In the genomic region with DNA sequence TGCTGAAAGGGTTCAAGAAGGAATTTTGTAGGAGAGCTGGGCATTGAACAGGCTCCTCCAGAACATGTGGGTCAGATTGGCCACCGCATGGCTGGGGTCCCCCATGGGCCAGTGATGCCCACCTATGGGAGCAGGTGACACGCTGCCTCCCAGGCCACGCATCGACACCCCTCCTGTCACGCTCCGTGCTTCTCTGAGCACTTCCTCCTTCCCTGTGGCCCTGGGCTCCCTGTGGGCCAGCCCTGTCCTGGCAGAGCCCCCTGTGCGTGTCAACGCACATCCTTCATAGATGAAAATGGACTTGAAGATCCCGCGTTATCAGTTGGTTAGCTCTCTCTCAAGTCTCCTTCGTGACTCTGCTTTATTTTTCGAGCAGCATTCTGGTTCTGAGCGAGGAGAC, we compare ENCODE assay signal across 19 cellular contexts.
DNase-seq lines count a peak whose midpoint lies in the region; ATAC-seq and TF ChIP-seq lines count a peak whose summit lies in the region.
"Had no signal": no experiment of that assay in that cellular context is flagged by ENCODE, and none has a peak within 500 bp of the region (broad histone marks: within the 10 kb centered on the region; RNA-seq: fewer than 3 reads in every experiment).

No MANE protein-coding gene starts in this region.

- H3K36me3 ChIP-seq in A673 (ENCODE audit: insufficient read depth, low read length, poor library complexity, severe bottlenecking) (no peaks in the 10 kb centered on the region), Karpas-422 (ENCODE audit: insufficient read depth, low read length) (no peaks in the 10 kb centered on the region)
- no peaks in the 10 kb centered on the region for H3K36me3 ChIP-seq in CD4-positive, alpha-beta memory T cell (ENCODE audit: insufficient read depth, low read length)
- H3K36me3 ChIP-seq: thoracic aorta had no signal

- peaks cover 83% of the 10 kb centered on the region for H3K4me1 Mint-ChIP-seq in T-helper 1 cell treated with Interleukin-12 subunit alpha and Interleukin-12 subunit beta and Interleukin-4 antibody, amounts not matched to agents 30 μg/mL and 1 μg/mL, for 36 hours (ENCODE audit: low read depth)
- H3K4me1 Mint-ChIP-seq in memory B cell: peaks cover 30% of the 10 kb centered on the region
- H3K4me1 Mint-ChIP-seq in CD4-positive, alpha-beta memory T cell: peaks cover 44 to 85% (median 61%) of the 10 kb centered on the region in 4 donors

- POLR2A ChIA-PET in A673 (lab: Charles Lee; ENCODE audit: low non-redundant PET): no interaction called here
- POLR2A ChIA-PET in CD4-positive, alpha-beta memory T cell (lab: Charles Lee; ENCODE audit: partially characterized antibody): interaction anchor here (1.9 kb wide), 1 partner anchor 86 kb away, joined by 4 read pairs; no protein-coding TSS in a partner anchor

- BruUV-seq in A673 (replicated peaks; lab: Mats Ljungman, UMichigan): no TSS peak

- no peak overlapping the region for H3K9ac ChIP-seq in Karpas-422 (ENCODE audit: low read length)

- H2AFZ ChIP-seq in Karpas-422 (ENCODE audit: low read length): no peak overlapping the region

- H3K9me3 Mint-ChIP-seq in T-helper 1 cell treated with Interleukin-12 subunit alpha and Interleukin-12 subunit beta and Interleukin-4 antibody, amounts not matched to agents 30 μg/mL and 1 μg/mL, for 36 hours: peaks cover 33% of the 10 kb centered on the region
- H3K9me3 Mint-ChIP-seq in memory B cell: peaks cover 7% of the 10 kb centered on the region
- H3K9me3 Mint-ChIP-seq in CD4-positive, alpha-beta memory T cell: peaks cover 0 to 6% (median 2%) of the 10 kb centered on the region in 8 donors

- H3K9me2 ChIP-seq in Karpas-422 (replicated peaks; ENCODE audit: insufficient read depth, low read length): no peaks in the 10 kb centered on the region

- H3K4me2 ChIP-seq in Karpas-422 (ENCODE audit: low read depth, low read length, poor library complexity, severe bottlenecking): no peak overlapping the region

- H4K20me1 ChIP-seq in Karpas-422 (ENCODE audit: insufficient read depth, low read depth, low read length): no peaks in the 10 kb centered on the region

- no peaks in the 10 kb centered on the region for H3K9me3 ChIP-seq in A673 (ENCODE audit: low read depth, low read length, poor library complexity, severe bottlenecking)
- H3K9me3 ChIP-seq in Karpas-422 (ENCODE audit: low read length): no peaks in the 10 kb centered on the region
- H3K9me3 ChIP-seq in CD4-positive, alpha-beta memory T cell (ENCODE audit: control insufficient read depth in 1 of 2, low read length in 2 of 2): no peaks in the 10 kb centered on the region
- H3K9me3 ChIP-seq: body of pancreas, thoracic aorta had no signal

- TF ChIP-seq CTCF in A673 (conservative IDR thresholded peaks at IDR 0.05; ENCODE audit: low read depth, low read length): no peak
- TF ChIP-seq CTCF in coronary artery (IDR thresholded peaks at IDR 0.05): no peak

- H3K27me3 ChIP-seq in A673 (replicated peaks; ENCODE audit: insufficient read depth, low read depth, low read length, poor library complexity) (no peaks in the 10 kb centered on the region), Karpas-422 (ENCODE audit: low read length) (no peaks in the 10 kb centered on the region)
- H3K27me3 ChIP-seq in CD4-positive, alpha-beta memory T cell (ENCODE audit: insufficient read depth, low read length): no peaks in the 10 kb centered on the region
- H3K27me3 ChIP-seq: body of pancreas had no signal

- no peaks in the 10 kb centered on the region for H3K27me3 Mint-ChIP-seq in T-helper 1 cell treated with Interleukin-12 subunit alpha and Interleukin-12 subunit beta and Interleukin-4 antibody, amounts not matched to agents 30 μg/mL and 1 μg/mL, for 36 hours (ENCODE audit: low read depth)
- no peaks in the 10 kb centered on the region for H3K27me3 Mint-ChIP-seq in memory B cell
- no peaks in the 10 kb centered on the region for H3K27me3 Mint-ChIP-seq in CD4-positive, alpha-beta memory T cell

- H3K4me3 Mint-ChIP-seq in T-helper 1 cell treated with Interleukin-12 subunit alpha and Interleukin-12 subunit beta and Interleukin-4 antibody, amounts not matched to agents 30 μg/mL and 1 μg/mL, for 36 hours: no peak overlapping the region
- H3K4me3 Mint-ChIP-seq in memory B cell: no peak overlapping the region
- H3K4me3 Mint-ChIP-seq in CD4-positive, alpha-beta memory T cell: peak overlapping the region in 1 of 8 donors; percentile 25

- ATAC-seq in memory B cell (ENCODE audit: low read depth) (no peak), esophagus mucosa (no peak)
- ATAC-seq: body of pancreas had no signal

- peaks cover 6% of the 10 kb centered on the region for H3K4me1 ChIP-seq in A673 (ENCODE audit: insufficient read depth, low read length, poor library complexity, severe bottlenecking)
- H3K4me1 ChIP-seq in Karpas-422 (ENCODE audit: low read length): peaks cover 13% of the 10 kb centered on the region
- H3K4me1 ChIP-seq in CD4-positive, alpha-beta memory T cell (ENCODE audit: insufficient read depth, low read length): peaks cover 70% of the 10 kb centered on the region

- DNase-seq in T-helper 1 cell (no peak), A673 (ENCODE audit: low spot score) (no peak), Karpas-422 (no peak), memory B cell (ENCODE audit: low spot score in 2 of 2) (no peak), coronary artery (ENCODE audit: low spot score) (no peak)
- no peak for DNase-seq in CD4-positive, alpha-beta memory T cell
- DNase-seq: 8988T; body of pancreas; H7; hippocampal formation; kidney glomerular epithelial cell; mesendoderm; NCI-H2081; stimulated activated CD4-positive, alpha-beta T cell treated with anti-CD3 and anti-CD28 coated beads, Interleukin-4, amount 100 ng/mL, for 4 hours; WERI-Rb-1 had no signal

- no peak overlapping the region for H3K4me3 ChIP-seq in A673 (ENCODE audit: low read depth, low read length, poor library complexity, severe bottlenecking)
- H3K4me3 ChIP-seq in Karpas-422 (ENCODE audit: low read length): no peak overlapping the region
- no peak overlapping the region for H3K4me3 ChIP-seq in coronary artery
- no peak overlapping the region for H3K4me3 ChIP-seq in CD4-positive, alpha-beta memory T cell (ENCODE audit: low read length in 2 of 2)
- H3K4me3 ChIP-seq: body of pancreas, thoracic aorta had no signal

- CTCF ChIA-PET in A673 (lab: Charles Lee): no interaction called here
- CTCF ChIA-PET in CD4-positive, alpha-beta memory T cell (lab: Charles Lee; ENCODE audit: partially characterized antibody): interaction anchor here (1.1 to 1.8 kb wide), 2 partner anchors 24 to 194 kb away, joined by 3 to 5 read pairs; no protein-coding TSS in a partner anchor

- H3K27ac Mint-ChIP-seq in T-helper 1 cell treated with Interleukin-12 subunit alpha and Interleukin-12 subunit beta and Interleukin-4 antibody, amounts not matched to agents 30 μg/mL and 1 μg/mL, for 36 hours: peak overlapping the region; percentile 72
- H3K27ac Mint-ChIP-seq in memory B cell: peak overlapping the region; percentile 58
- H3K27ac Mint-ChIP-seq in CD4-positive, alpha-beta memory T cell: peak overlapping the region in 3 of 7 donors; percentile 23 to 70 (median 61)

- peaks cover 72% of the 10 kb centered on the region for H3K36me3 Mint-ChIP-seq in T-helper 1 cell treated with Interleukin-12 subunit alpha and Interleukin-12 subunit beta and Interleukin-4 antibody, amounts not matched to agents 30 μg/mL and 1 μg/mL, for 36 hours (ENCODE audit: low read depth)
- peaks cover 18% of the 10 kb centered on the region for H3K36me3 Mint-ChIP-seq in memory B cell
- H3K36me3 Mint-ChIP-seq in CD4-positive, alpha-beta memory T cell: peaks cover 13 to 27% of the 10 kb centered on the region in 2 donors

- H3K27ac ChIP-seq in A673 (ENCODE audit: low read depth, low read length, poor library complexity, severe bottlenecking): peak overlapping the region; percentile 57
- 0 out of 2 replicates have a peak overlapping the region, but pooled peaks have one; percentile 28 for H3K27ac ChIP-seq in Karpas-422 (ENCODE audit: low read length)
- H3K27ac ChIP-seq in coronary artery: no peak overlapping the region
- no peak overlapping the region for H3K27ac ChIP-seq in CD4-positive, alpha-beta memory T cell (ENCODE audit: low read depth, low read length)
- H3K27ac ChIP-seq: body of pancreas, HL-60, thoracic aorta, WERI-Rb-1 had no signal

- intact Hi-C loops in A673 (cut with micrococcal nuclease; ENCODE audit: unreplicated experiment): no loop called here
- intact Hi-C loops in CD4-positive, alpha-beta memory T cell (cut with micrococcal nuclease): no loop called here

- H3K79me2 ChIP-seq in Karpas-422 (ENCODE audit: low read length): peaks cover 98% of the 10 kb centered on the region

Comparison
In these comparisons a context has a peak if more than half of its experiments do, and no peak if none do; other contexts are left out.
1. H3K27ac ChIP-seq: peak in A673 (single experiment) and Karpas-422 (single experiment); none in coronary artery (0 of 2) and CD4-positive, alpha-beta memory T cell (single experiment).